ENCODE assay signal across 26 cellular contexts in genomic region chr1:153662269-153662668, GRCh38. TPM values are rescaled to one million over a fixed set of nuclear protein-coding genes. Genes with fewer than 3 reads are reported as not detected.
DNase-seq lines count a peak whose midpoint lies in the region; ATAC-seq, FAIRE-seq and TF ChIP-seq lines count a peak whose summit lies in the region.
"Had no signal": no experiment of that assay in that cellular context is flagged by ENCODE, and none has a peak within 500 bp of the region (broad histone marks: within the 10 kb centered on the region; RNA-seq: fewer than 3 reads in every experiment).

No MANE protein-coding gene starts in this region.

- 79% methylated on average over 2 of the region's 2 CpGs for WGBS in GM12878 (ENCODE audit: insufficient coverage, insufficient replicate concordance, low lambda C conversion rate, missing lambda C conversion rate)

- H3K79me2 ChIP-seq in GM23338 (replicated peaks; ENCODE audit: insufficient read depth), result peaks cover 13% of the 10 kb centered on the region
- H3K79me2 ChIP-seq in GM12878 (ENCODE audit: control insufficient read depth, insufficient read depth, low read length), result peaks cover 13% of the 10 kb centered on the region
- peaks cover 23% of the 10 kb centered on the region for H3K79me2 ChIP-seq in osteoblast (ENCODE audit: insufficient read depth, low read length)

- peaks cover 60% of the 10 kb centered on the region for H3K36me3 Mint-ChIP-seq in activated CD4-positive, alpha-beta T cell treated with anti-CD3 and anti-CD28 coated beads, Interleukin-2, amount 10 ng/mL, durations not matched to agents 7 days and 5 days (ENCODE audit: low read depth)
- H3K36me3 Mint-ChIP-seq in GM23338 (ENCODE audit: low read depth), result peaks cover 73% of the 10 kb centered on the region

- peaks cover 22% of the 10 kb centered on the region for H3K4me1 Mint-ChIP-seq in activated CD4-positive, alpha-beta T cell treated with anti-CD3 and anti-CD28 coated beads, Interleukin-2, amount 10 ng/mL, durations not matched to agents 7 days and 5 days
- H3K4me1 Mint-ChIP-seq in GM23338, result peaks cover 7% of the 10 kb centered on the region

- SMC1A ChIA-PET in GM12878 (lab: Charles Lee; ENCODE audit: uncharacterized antibody, unreplicated experiment), result interaction anchor here (1.2 to 4.5 kb wide), 3 partner anchors 90 to 315 kb away, joined by 3 to 24 read pairs (median 4); partner anchors contain the start of gene JTB

- H4K20me1 ChIP-seq in GM23338 (replicated peaks; ENCODE audit: insufficient read depth), result peaks cover 20% of the 10 kb centered on the region
- no peaks in the 10 kb centered on the region for H4K20me1 ChIP-seq in GM12878 (ENCODE audit: control insufficient read depth, insufficient read depth)
- peaks cover 3% of the 10 kb centered on the region for H4K20me1 ChIP-seq in osteoblast (ENCODE audit: insufficient read depth, low read length)

- no peaks in the 10 kb centered on the region for H3K9me3 ChIP-seq in GM12878 (replicated peaks; ENCODE audit: control insufficient read depth, insufficient read depth, low read length)
- H3K9me3 ChIP-seq in osteoblast (ENCODE audit: low read depth, low read length), result no peaks in the 10 kb centered on the region
- no peaks in the 10 kb centered on the region for H3K9me3 ChIP-seq in colonic mucosa
- H3K9me3 ChIP-seq: left lung, SJSA1, spleen, upper lobe of left lung had no signal

- H2AFZ ChIP-seq in GM23338 (no peak overlapping the region), GM12878 (ENCODE audit: control insufficient read depth, low read depth, low read length) (no peak overlapping the region), osteoblast (ENCODE audit: low read length) (no peak overlapping the region)

- TSS peak; percentile 58 for BruUV-seq in GM12878 (replicated peaks; lab: Mats Ljungman, UMichigan)

- H3K27ac Mint-ChIP-seq in activated CD4-positive, alpha-beta T cell treated with anti-CD3 and anti-CD28 coated beads, Interleukin-2, amount 10 ng/mL, durations not matched to agents 7 days and 5 days, result peak overlapping the region; percentile 15
- H3K27ac Mint-ChIP-seq in GM23338, result no peak overlapping the region

- in situ Hi-C loops in GM12878 (cut with MboI), result no loop called here

- POLR2A ChIA-PET in activated CD4-positive, alpha-beta T cell treated with anti-CD3 and anti-CD28 coated beads, Interleukin-2, amount 10 ng/mL, durations not matched to agents 7 days and 5 days (lab: Charles Lee), result no interaction called here
- POLR2A ChIA-PET in GM12878 (lab: Charles Lee), result no interaction called here

- TF ChIP-seq POLR2A in GM12878 (IDR thresholded peaks at IDR 0.05; ENCODE audit: low read depth, low read length), result no peak

- H3K9me3 Mint-ChIP-seq in activated CD4-positive, alpha-beta T cell treated with anti-CD3 and anti-CD28 coated beads, Interleukin-2, amount 10 ng/mL, durations not matched to agents 7 days and 5 days, result no peaks in the 10 kb centered on the region
- H3K9me3 Mint-ChIP-seq in GM23338, result no peaks in the 10 kb centered on the region; the same call in 2 of the 3 replicates
- H3K9me3 Mint-ChIP-seq: activated CD4-positive, alpha-beta memory T cell treated with anti-CD3 and anti-CD28 coated beads for 36 hours; activated T-cell treated with anti-CD3 and anti-CD28 coated beads, Interleukin-2, amount 50 U/mL, for 72 hours; immature natural killer cell had no signal

- CTCF ChIA-PET in activated CD4-positive, alpha-beta T cell treated with anti-CD3 and anti-CD28 coated beads, Interleukin-2, amount 10 ng/mL, durations not matched to agents 7 days and 5 days (lab: Charles Lee), result interaction anchor here (0.6 kb wide), 1 partner anchor 10 kb away, joined by 4 read pairs; no protein-coding TSS in a partner anchor
- CTCF ChIA-PET in GM12878 (lab: Yijun Ruan, JAX), result no interaction called here

- peaks cover 68% of the 10 kb centered on the region for H3F3A ChIP-seq in GM23338 (replicated peaks; ENCODE audit: low read depth)

- H3K27me3 ChIP-seq in GM23338 (ENCODE audit: insufficient read depth) (no peaks in the 10 kb centered on the region), GM12878 (replicated peaks in 1 of 2; ENCODE audit: control insufficient read depth in 2 of 2, insufficient read depth in 2 of 2, low read length in 1 of 2) (no peaks in the 10 kb centered on the region), osteoblast (ENCODE audit: insufficient read depth, low read length) (no peaks in the 10 kb centered on the region), colonic mucosa (no peaks in the 10 kb centered on the region)
- H3K27me3 ChIP-seq: dorsolateral prefrontal cortex, left lung, SJSA1, spleen, upper lobe of left lung had no signal

- no peaks in the 10 kb centered on the region for H3K9me2 ChIP-seq in GM23338 (ENCODE audit: insufficient read depth)

- no peak overlapping the region for H3K27ac ChIP-seq in GM23338 (ENCODE audit: low read depth)
- H3K27ac ChIP-seq in GM12878 (ENCODE audit: control insufficient read depth, insufficient read depth), result no peak overlapping the region
- peak overlapping the region; percentile 71 for H3K27ac ChIP-seq in osteoblast (ENCODE audit: low read depth, low read length)
- H3K27ac ChIP-seq in colonic mucosa, result no peak overlapping the region
- H3K27ac ChIP-seq: dorsolateral prefrontal cortex, epithelial cell of prostate, SJSA1, upper lobe of left lung, WERI-Rb-1 had no signal

- intact Hi-C loops in GM12878 (cut with micrococcal nuclease; ENCODE audit: unreplicated experiment), result no loop called here
- intact Hi-C loops in colonic mucosa (cut with DNase I), result loop anchor here (10.0 kb wide), 1 partner anchor 87 kb away; no protein-coding TSS in a partner anchor

- no peaks in the 10 kb centered on the region for H3K27me3 Mint-ChIP-seq in activated CD4-positive, alpha-beta T cell treated with anti-CD3 and anti-CD28 coated beads, Interleukin-2, amount 10 ng/mL, durations not matched to agents 7 days and 5 days
- peaks cover 8% of the 10 kb centered on the region for H3K27me3 Mint-ChIP-seq in GM23338 (ENCODE audit: insufficient read depth, low read depth, poor library complexity)
- H3K27me3 Mint-ChIP-seq: activated CD4-positive, alpha-beta memory T cell treated with anti-CD3 and anti-CD28 coated beads for 36 hours had no signal

- no peak for TF ChIP-seq RAD21 in GM12878 (IDR thresholded peaks at IDR 0.05; ENCODE audit: insufficient read depth, low read depth, low read length)

- H3K36me3 ChIP-seq in GM23338 (ENCODE audit: insufficient read depth), result peaks cover 62% of the 10 kb centered on the region
- peaks cover 19 to 52% of the 10 kb centered on the region in 2 experiments for H3K36me3 ChIP-seq in GM12878 (ENCODE audit: control insufficient read depth in 2 of 2, insufficient read depth in 2 of 2, low read length in 1 of 2)
- H3K36me3 ChIP-seq in osteoblast (ENCODE audit: insufficient read depth, low read length), result peaks cover 67% of the 10 kb centered on the region
- peaks cover 37% of the 10 kb centered on the region for H3K36me3 ChIP-seq in colonic mucosa

- no peak for TF ChIP-seq EP300 in GM12878 (IDR thresholded peaks at IDR 0.05; ENCODE audit: borderline replicate concordance in 1 of 2, control insufficient read depth in 1 of 2, low read depth in 2 of 2, low read length in 2 of 2)

- H3K4me1 ChIP-seq in GM23338 (ENCODE audit: insufficient read depth) (peaks cover 8% of the 10 kb centered on the region), GM12878 (ENCODE audit: control insufficient read depth, insufficient read depth, low read length) (peaks cover 6% of the 10 kb centered on the region; the same call in 1 of the 2 replicates), osteoblast (ENCODE audit: insufficient read depth, low read length) (peaks cover 18% of the 10 kb centered on the region), colonic mucosa (peaks cover 5% of the 10 kb centered on the region)

- no peak overlapping the region for H3K4me2 ChIP-seq in GM23338
- no peak overlapping the region for H3K4me2 ChIP-seq in GM12878 (ENCODE audit: control insufficient read depth, insufficient read depth)
- no peak overlapping the region for H3K4me2 ChIP-seq in osteoblast (ENCODE audit: insufficient read depth, low read length)

- no peak for ATAC-seq in GM23338
- ATAC-seq in GM12878, result no peak
- ATAC-seq: activated T-cell treated with anti-CD3 and anti-CD28 coated beads, Interleukin-2, amount 50 U/mL, for 72 hours; left lung had no signal

- DNase-seq in activated CD4-positive, alpha-beta T cell treated with anti-CD3 and anti-CD28 coated beads, Interleukin-2, amount 10 ng/mL, durations not matched to agents 7 days and 5 days, result no peak
- no peak for DNase-seq in activated CD4-positive, alpha-beta T cell treated with anti-CD3 and anti-CD28 coated beads, Interleukin-2, amount 50 U/mL, for 1 hour
- DNase-seq in GM23338 (ENCODE audit: low spot score) (no peak), GM12878 (ENCODE audit: low read depth, low spot score) (no peak), osteoblast (ENCODE audit: insufficient read length, low spot score, missing footprints) (no peak), putamen (ENCODE audit: low spot score) (no peak), SW480 (ENCODE audit: low spot score) (no peak), colonic mucosa (no peak)
- DNase-seq: activated CD4-positive, alpha-beta memory T cell treated with anti-CD3 and anti-CD28 coated beads for 36 hours; activated T-cell treated with anti-CD3 and anti-CD28 coated beads, Interleukin-2, amount 50 U/mL, for 72 hours; dorsolateral prefrontal cortex; foreskin fibroblast; immature natural killer cell; left lung; NCI-H1694; NCI-H748 treated with DMSO at 0.1 percent for 48 hours; stimulated activated CD4-positive, alpha-beta T cell treated with anti-CD3 and anti-CD28 coated beads, Interleukin-4, amount 100 ng/mL, for 24 hours; upper lobe of left lung; WERI-Rb-1 had no signal

- H3K4me3 Mint-ChIP-seq in activated CD4-positive, alpha-beta T cell treated with anti-CD3 and anti-CD28 coated beads, Interleukin-2, amount 10 ng/mL, durations not matched to agents 7 days and 5 days, result no peak overlapping the region
- H3K4me3 Mint-ChIP-seq in GM23338, result no peak overlapping the region
- H3K4me3 Mint-ChIP-seq: activated CD4-positive, alpha-beta memory T cell treated with anti-CD3 and anti-CD28 coated beads for 36 hours; activated T-cell treated with anti-CD3 and anti-CD28 coated beads, Interleukin-2, amount 50 U/mL, for 72 hours; immature natural killer cell had no signal

- RAD21 ChIA-PET in GM12878 (lab: Charles Lee; ENCODE audit: unreplicated experiment), result no interaction called here

- no peak overlapping the region for H3K9ac ChIP-seq in GM12878 (ENCODE audit: control insufficient read depth, insufficient read depth, low read length)
- no peak overlapping the region for H3K9ac ChIP-seq in colonic mucosa (ENCODE audit: low read depth in 2 of 2, low read length in 2 of 2)

- H3K4me3 ChIP-seq in GM23338, result no peak overlapping the region
- no peak overlapping the region for H3K4me3 ChIP-seq in GM12878
- no peak overlapping the region for H3K4me3 ChIP-seq in osteoblast (ENCODE audit: insufficient read depth, low read length)
- no peak overlapping the region for H3K4me3 ChIP-seq in colonic mucosa
- H3K4me3 ChIP-seq: dorsolateral prefrontal cortex, left lung, SJSA1, spleen, upper lobe of left lung had no signal

- TF ChIP-seq CTCF in GM23338 (conservative IDR thresholded peaks at IDR 0.05; ENCODE audit: low read depth in 2 of 2) (no peak), GM12878 (IDR thresholded peaks at IDR 0.05 in 2 of 3, conservative IDR thresholded peaks at IDR 0.05 in 1 of 3; ENCODE audit: control insufficient read depth in 2 of 3, extremely low read depth in 1 of 3, insufficient read depth in 1 of 3, low read depth in 3 of 3, low read length in 3 of 3) (no peak), osteoblast (IDR thresholded peaks at IDR 0.05; ENCODE audit: extremely low read depth, low read depth, low read length) (no peak), colonic mucosa (IDR thresholded peaks at IDR 0.05) (no peak)

- FAIRE-seq in GM12878 (lab: Jason Lieb, UNC), result no peak
- FAIRE-seq: bronchial epithelial cell, D721Med had no signal

RNA-seq across cellular contexts. Expression of gene SNAPIN, which starts 3.8 kb away (rescaled TPM):
- total RNA-seq in activated CD4-positive, alpha-beta T cell treated with anti-CD3 and anti-CD28 coated beads, Interleukin-2, amount 10 ng/mL, durations not matched to agents 7 days and 5 days, result 10 to 100 TPM; 36.1 to 39.6 TPM
- 25.6 and 28.1 TPM in 2 replicates for total RNA-seq in GM23338 (2014; rRNA removed; shearing (Covaris generic))
- 43.7 and 48.5 TPM in 2 replicates for polyA plus RNA-seq in GM23338 (2016; fragmentation: Nextera tagmentation; extraction: Ambion mirVana)
- 9.4 and 10.2 TPM in 2 replicates for total RNA-seq in GM12878 (2013; cell fraction: nucleolus; rRNA removed)
- 47.1 and 48.3 TPM in 2 replicates for total RNA-seq in GM12878 (2014; rRNA removed)
- total RNA-seq in GM12878 (2014; rRNA removed; fragmentation: Illumina TruSeq; extraction: Trizol), result 29.7 and 31.4 TPM in 2 replicates
- 25.7 and 30.8 TPM in 2 replicates for total RNA-seq in GM12878 (2021)
- polyA plus RNA-seq in GM12878 (2011; ENCODE audit: low read depth), result 23.4 TPM
- polyA plus RNA-seq in GM12878 (2011; rRNA removed), result 37.8 and 40.6 TPM in 2 replicates
- 39.5 and 41.8 TPM in 2 replicates for polyA plus RNA-seq in GM12878 (2011; cell fraction: cytosol; rRNA removed)
- polyA plus RNA-seq in GM12878 (2011; cell fraction: nucleus; rRNA removed), result 19.2 and 29.5 TPM in 2 replicates
- 26.2 and 32.5 TPM in 2 replicates for polyA plus RNA-seq in GM12878 (2012)
- polyA plus RNA-seq in GM12878 (2014; fragmentation: Illumina TruSeq; extraction: Trizol), result 34.5 and 36.6 TPM in 2 replicates
- polyA plus RNA-seq in GM12878 (2014; fragmentation: Nextera tagmentation; extraction: Ambion mirVana), result 10 to 100 TPM; 12.4 to 25.0 TPM
- polyA plus RNA-seq in GM12878 (2014; rRNA removed), result 50.9 and 58.5 TPM in 2 replicates
- 10 to 100 TPM; 74.5 to 78.1 TPM for polyA plus RNA-seq in GM12878 (2016; fragmentation: Nextera tagmentation; extraction: Ambion mirVana)
- polyA minus RNA-seq in GM12878 (2011; rRNA and poly(A)+ RNA removed), result 9.4 and 18.1 TPM in 2 replicates
- polyA minus RNA-seq in GM12878 (2011; cell fraction: cytosol; rRNA and poly(A)+ RNA removed), result 6.8 and 7.4 TPM in 2 replicates
- 6.4 and 10.7 TPM in 2 replicates for polyA minus RNA-seq in GM12878 (2011; cell fraction: nucleus; rRNA and poly(A)+ RNA removed)
- 53.6 TPM in 2 replicates for total RNA-seq in osteoblast
- total RNA-seq in colonic mucosa, result 10 to 100 TPM; 29.3 to 33.0 TPM

RNA-seq across cellular contexts. Expression of gene ILF2, which starts 8.5 kb away (rescaled TPM):
- total RNA-seq in activated CD4-positive, alpha-beta T cell treated with anti-CD3 and anti-CD28 coated beads, Interleukin-2, amount 10 ng/mL, durations not matched to agents 7 days and 5 days, result 100 to 1,000 TPM; 192 to 223 TPM
- 314 and 337 TPM in 2 replicates for total RNA-seq in GM23338 (2014; rRNA removed; shearing (Covaris generic))
- 204 and 214 TPM in 2 replicates for polyA plus RNA-seq in GM23338 (2016; fragmentation: Nextera tagmentation; extraction: Ambion mirVana)
- total RNA-seq in GM12878 (2013; cell fraction: nucleolus; rRNA removed), result 53.8 and 56.7 TPM in 2 replicates
- total RNA-seq in GM12878 (2014; rRNA removed), result 309 and 334 TPM in 2 replicates
- 405 and 431 TPM in 2 replicates for total RNA-seq in GM12878 (2014; rRNA removed; fragmentation: Illumina TruSeq; extraction: Trizol)
- total RNA-seq in GM12878 (2021), result 261 and 266 TPM in 2 replicates
- polyA plus RNA-seq in GM12878 (2011; ENCODE audit: low read depth), result 179 TPM
- polyA plus RNA-seq in GM12878 (2011; rRNA removed), result 452 and 462 TPM in 2 replicates
- 374 and 428 TPM in 2 replicates for polyA plus RNA-seq in GM12878 (2011; cell fraction: cytosol; rRNA removed)
- polyA plus RNA-seq in GM12878 (2011; cell fraction: nucleus; rRNA removed), result 208 and 248 TPM in 2 replicates
- polyA plus RNA-seq in GM12878 (2012), result 157 and 180 TPM in 2 replicates
- polyA plus RNA-seq in GM12878 (2014; fragmentation: Illumina TruSeq; extraction: Trizol), result 520 and 601 TPM in 2 replicates
- 100 to 1,000 TPM; 444 to 455 TPM for polyA plus RNA-seq in GM12878 (2014; fragmentation: Nextera tagmentation; extraction: Ambion mirVana)
- polyA plus RNA-seq in GM12878 (2014; rRNA removed), result 266 and 287 TPM in 2 replicates
- polyA plus RNA-seq in GM12878 (2016; fragmentation: Nextera tagmentation; extraction: Ambion mirVana), result 100 to 1,000 TPM; 484 to 487 TPM
- 323 and 337 TPM in 2 replicates for polyA minus RNA-seq in GM12878 (2011; rRNA and poly(A)+ RNA removed)
- polyA minus RNA-seq in GM12878 (2011; cell fraction: cytosol; rRNA and poly(A)+ RNA removed), result 102 and 114 TPM in 2 replicates
- 46.4 and 69.7 TPM in 2 replicates for polyA minus RNA-seq in GM12878 (2011; cell fraction: nucleus; rRNA and poly(A)+ RNA removed)
- total RNA-seq in osteoblast, result 130 and 142 TPM in 2 replicates
- 100 to 1,000 TPM; 105 to 171 TPM for total RNA-seq in colonic mucosa

RNA-seq across cellular contexts. Expression of gene NPR1, which starts 16.2 kb away (rescaled TPM):
- total RNA-seq in activated CD4-positive, alpha-beta T cell treated with anti-CD3 and anti-CD28 coated beads, Interleukin-2, amount 10 ng/mL, durations not matched to agents 7 days and 5 days, result not detected
- total RNA-seq in GM23338 (2014; rRNA removed; shearing (Covaris generic)), result 8.5 and 9.0 TPM in 2 replicates
- polyA plus RNA-seq in GM23338 (2016; fragmentation: Nextera tagmentation; extraction: Ambion mirVana), result 3.3 and 3.7 TPM in 2 replicates
- 4.1 and 5.2 TPM in 2 replicates for total RNA-seq in GM12878 (2013; cell fraction: nucleolus; rRNA removed)
- total RNA-seq in GM12878 (2014; rRNA removed), result 0.22 and 0.40 TPM in 2 replicates
- 0.13 and 0.18 TPM in 2 replicates for total RNA-seq in GM12878 (2014; rRNA removed; fragmentation: Illumina TruSeq; extraction: Trizol)
- 0.56 and 0.72 TPM in 2 replicates for total RNA-seq in GM12878 (2021)
- 0.08 TPM for polyA plus RNA-seq in GM12878 (2011; ENCODE audit: low read depth)
- polyA plus RNA-seq in GM12878 (2011; rRNA removed), result 1.3 and 2.1 TPM in 2 replicates
- 2.0 and 2.2 TPM in 2 replicates for polyA plus RNA-seq in GM12878 (2011; cell fraction: cytosol; rRNA removed)
- polyA plus RNA-seq in GM12878 (2011; cell fraction: nucleus; rRNA removed), result 5.9 and 8.9 TPM in 2 replicates
- polyA plus RNA-seq in GM12878 (2012), result 0.32 and 0.35 TPM in 2 replicates
- polyA plus RNA-seq in GM12878 (2014; fragmentation: Illumina TruSeq; extraction: Trizol), result 0.28 TPM in 1 of 2 replicates, not detected in the other
- under 1 TPM in 1 of 2 experiments, not detected in 1; 0.09 TPM for polyA plus RNA-seq in GM12878 (2014; fragmentation: Nextera tagmentation; extraction: Ambion mirVana)
- polyA plus RNA-seq in GM12878 (2014; rRNA removed), result 0.16 and 0.50 TPM in 2 replicates
- polyA plus RNA-seq in GM12878 (2016; fragmentation: Nextera tagmentation; extraction: Ambion mirVana), result under 1 TPM; 0.14 to 0.17 TPM
- polyA minus RNA-seq in GM12878 (2011; rRNA and poly(A)+ RNA removed), result 2.1 and 2.7 TPM in 2 replicates
- polyA minus RNA-seq in GM12878 (2011; cell fraction: cytosol; rRNA and poly(A)+ RNA removed), result 1.7 and 2.2 TPM in 2 replicates
- 1.4 and 1.5 TPM in 2 replicates for polyA minus RNA-seq in GM12878 (2011; cell fraction: nucleus; rRNA and poly(A)+ RNA removed)
- total RNA-seq in osteoblast, result under 0.01 TPM in 1 of 2 replicates, not detected in the other
- 1 to 10 TPM; 2.3 to 3.6 TPM for total RNA-seq in colonic mucosa
- total RNA-seq: mononuclear cell; T-helper 2 cell treated with Interferon-gamma antibody and Interleukin-4, amounts not matched to agents 100 ng/mL and 5 ng/mL, for 36 hours had no signal
- polyA plus RNA-seq: immature natural killer cell had no signal

RNA-seq across cellular contexts. Expression of gene CHTOP, which starts 28.4 kb away (rescaled TPM):
- total RNA-seq in activated CD4-positive, alpha-beta T cell treated with anti-CD3 and anti-CD28 coated beads, Interleukin-2, amount 10 ng/mL, durations not matched to agents 7 days and 5 days, result 10 to 100 TPM; 96.1 to 98.3 TPM
- 68.9 and 73.4 TPM in 2 replicates for total RNA-seq in GM23338 (2014; rRNA removed; shearing (Covaris generic))
- polyA plus RNA-seq in GM23338 (2016; fragmentation: Nextera tagmentation; extraction: Ambion mirVana) (86.6 and 97.8 TPM in 2 replicates), GM12878 (2011; rRNA removed) (93.8 and 98.9 TPM in 2 replicates), GM12878 (2014; fragmentation: Illumina TruSeq; extraction: Trizol) (47.4 and 51.5 TPM in 2 replicates), GM12878 (2014; fragmentation: Nextera tagmentation; extraction: Ambion mirVana) (10 to 100 TPM in 1 of 2 experiments, 1 to 10 TPM in 1; 8.4 to 15.9 TPM), GM12878 (2014; rRNA removed) (64.5 and 65.4 TPM in 2 replicates), GM12878 (2016; fragmentation: Nextera tagmentation; extraction: Ambion mirVana) (10 to 100 TPM; 53.1 to 56.2 TPM)
- total RNA-seq in GM12878 (2013; cell fraction: nucleolus; rRNA removed), result 176 and 179 TPM in 2 replicates
- total RNA-seq in GM12878 (2014; rRNA removed) (48.0 and 48.5 TPM in 2 replicates), GM12878 (2014; rRNA removed; fragmentation: Illumina TruSeq; extraction: Trizol) (46.5 and 48.7 TPM in 2 replicates), GM12878 (2021) (60.1 and 61.5 TPM in 2 replicates), osteoblast (38.9 and 40.9 TPM in 2 replicates), colonic mucosa (10 to 100 TPM; 51.3 to 88.6 TPM)
- 31.8 TPM for polyA plus RNA-seq in GM12878 (2011; ENCODE audit: low read depth)
- 60.6 and 64.7 TPM in 2 replicates for polyA plus RNA-seq in GM12878 (2011; cell fraction: cytosol; rRNA removed)
- polyA plus RNA-seq in GM12878 (2011; cell fraction: nucleus; rRNA removed), result 80.2 and 113 TPM in 2 replicates
- 42.4 and 48.9 TPM in 2 replicates for polyA plus RNA-seq in GM12878 (2012)
- 58.2 and 59.6 TPM in 2 replicates for polyA minus RNA-seq in GM12878 (2011; rRNA and poly(A)+ RNA removed)
- 22.5 and 25.8 TPM in 2 replicates for polyA minus RNA-seq in GM12878 (2011; cell fraction: cytosol; rRNA and poly(A)+ RNA removed)
- 50.2 and 93.3 TPM in 2 replicates for polyA minus RNA-seq in GM12878 (2011; cell fraction: nucleus; rRNA and poly(A)+ RNA removed)

RNA-seq across cellular contexts. Expression of gene S100A1, which starts 34.0 kb away (rescaled TPM):
- total RNA-seq in activated CD4-positive, alpha-beta T cell treated with anti-CD3 and anti-CD28 coated beads, Interleukin-2, amount 10 ng/mL, durations not matched to agents 7 days and 5 days, result not detected
- 0.66 TPM in 1 of 2 replicates, not detected in the other for total RNA-seq in GM23338 (2014; rRNA removed; shearing (Covaris generic))
- polyA plus RNA-seq in GM23338 (2016; fragmentation: Nextera tagmentation; extraction: Ambion mirVana) (0.13 TPM in 1 of 2 replicates, not detected in the other), GM12878 (2011; rRNA removed) (not detected in 2 replicates), GM12878 (2014; fragmentation: Illumina TruSeq; extraction: Trizol) (not detected in 2 replicates), GM12878 (2014; fragmentation: Nextera tagmentation; extraction: Ambion mirVana) (under 1 TPM in 1 of 2 experiments, not detected in 1; 0.13 TPM), GM12878 (2014; rRNA removed) (0.03 TPM in 1 of 2 replicates, not detected in the other), GM12878 (2016; fragmentation: Nextera tagmentation; extraction: Ambion mirVana) (under 1 TPM in 1 of 2 experiments, not detected in 1; 0.29 TPM)
- not detected in 2 replicates for total RNA-seq in GM12878 (2013; cell fraction: nucleolus; rRNA removed)
- total RNA-seq in GM12878 (2014; rRNA removed) (not detected in 2 replicates), GM12878 (2014; rRNA removed; fragmentation: Illumina TruSeq; extraction: Trizol) (not detected in 2 replicates), GM12878 (2021) (not detected in 2 replicates), osteoblast (0.29 TPM in 1 of 2 replicates, not detected in the other), colonic mucosa (1 to 10 TPM in 1 of 2 donors, under 1 TPM in 1; 0.69 to 1.5 TPM)
- 0.24 TPM for polyA plus RNA-seq in GM12878 (2011; ENCODE audit: low read depth)
- polyA plus RNA-seq in GM12878 (2011; cell fraction: cytosol; rRNA removed), result 0.27 TPM in 1 of 2 replicates, not detected in the other
- polyA plus RNA-seq in GM12878 (2011; cell fraction: nucleus; rRNA removed), result not detected in 2 replicates
- 0.49 and 0.60 TPM in 2 replicates for polyA plus RNA-seq in GM12878 (2012)
- not detected in 2 replicates for polyA minus RNA-seq in GM12878 (2011; rRNA and poly(A)+ RNA removed)
- polyA minus RNA-seq in GM12878 (2011; cell fraction: cytosol; rRNA and poly(A)+ RNA removed), result not detected in 2 replicates
- not detected in 2 replicates for polyA minus RNA-seq in GM12878 (2011; cell fraction: nucleus; rRNA and poly(A)+ RNA removed)
- total RNA-seq: activated CD4-positive, alpha-beta memory T cell treated with anti-CD3 and anti-CD28 coated beads for 36 hours; activated T-cell treated with anti-CD3 and anti-CD28 coated beads, Interleukin-2, amount 50 U/mL, for 72 hours; bronchial epithelial cell; mononuclear cell; T-helper 2 cell treated with Interferon-gamma antibody and Interleukin-4, amounts not matched to agents 100 ng/mL and 5 ng/mL, for 36 hours had no signal
- polyA plus RNA-seq: immature natural killer cell had no signal
